Comparison of ENCODE assay signal across 10 cellular contexts in the genomic region with DNA sequence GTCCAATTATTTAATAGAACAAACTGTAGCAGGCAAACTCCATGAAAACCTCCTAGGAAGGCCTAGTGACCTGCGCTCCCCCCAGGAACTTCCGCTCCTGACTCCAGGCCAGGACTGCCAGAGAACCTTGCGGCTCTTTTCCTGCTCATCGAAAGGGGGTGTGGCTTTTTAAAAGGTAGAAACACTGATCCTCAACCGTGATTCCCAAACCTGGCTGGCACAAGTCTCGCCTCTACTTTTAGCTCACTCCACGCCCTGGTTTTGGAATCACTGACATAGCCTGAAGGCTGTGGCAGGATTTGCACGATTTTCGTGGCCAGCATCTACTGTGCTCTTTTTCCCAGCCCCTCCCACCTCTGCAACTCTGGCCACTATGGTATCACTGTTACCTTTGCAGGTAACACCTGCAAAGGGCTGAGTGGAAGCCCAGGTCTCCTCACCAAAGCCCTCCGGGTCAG. TPM values are rescaled to one million over a fixed set of nuclear protein-coding genes. Genes with fewer than 3 reads are reported as not detected.
DNase-seq lines count a peak whose midpoint lies in the region; ATAC-seq, FAIRE-seq and TF ChIP-seq lines count a peak whose summit lies in the region.
"Had no signal": no experiment of that assay in that cellular context is flagged by ENCODE, and none has a peak within 500 bp of the region (broad histone marks: within the 10 kb centered on the region; RNA-seq: fewer than 3 reads in every experiment).

No MANE protein-coding gene starts in this region.

- no peaks in the 10 kb centered on the region for H3K9me3 ChIP-seq in left ventricle myocardium inferior (replicated peaks)
- no peaks in the 10 kb centered on the region for H3K9me3 ChIP-seq in parathyroid adenoma (ENCODE audit: control insufficient read depth, low read length)

- FAIRE-seq in RCC 7860 (lab: Jason Lieb, UNC) (no peak), frontal cortex (lab: Jason Lieb, UNC) (no peak)

- H3K4me2 ChIP-seq in parathyroid adenoma (ENCODE audit: low read length) = peak overlapping the region; percentile 57

- no peak for TF ChIP-seq CTCF in left ventricle myocardium inferior (IDR thresholded peaks at IDR 0.05; ENCODE audit: borderline replicate concordance)
- no peak for TF ChIP-seq CTCF in parathyroid adenoma (IDR thresholded peaks at IDR 0.05)

- intact Hi-C loops in left ventricle myocardium inferior (cut with micrococcal nuclease) = no loop called here

- H3K9ac ChIP-seq in parathyroid adenoma = peak overlapping the region; percentile 4

- H3K27me3 ChIP-seq in left ventricle myocardium inferior (ENCODE audit: low read depth) = no peaks in the 10 kb centered on the region
- H3K27me3 ChIP-seq in parathyroid adenoma (ENCODE audit: control insufficient read depth, insufficient read depth, low read length) = no peaks in the 10 kb centered on the region

- H3K36me3 ChIP-seq in left ventricle myocardium inferior (no peaks in the 10 kb centered on the region), parathyroid adenoma (ENCODE audit: control insufficient read depth, insufficient read depth, low read length) (no peaks in the 10 kb centered on the region)

- H2AFZ ChIP-seq in parathyroid adenoma = peak overlapping the region; percentile 80

- H3K79me2 ChIP-seq in parathyroid adenoma = peaks cover 5% of the 10 kb centered on the region

- ATAC-seq in HG03196 (IDR thresholded peaks at IDR 0.05; ENCODE audit: unreplicated experiment) = no peak
- ATAC-seq: activated CD4-positive, alpha-beta T cell treated with anti-CD3 and anti-CD28 coated beads for 36 hours had no signal

- peak overlapping the region; percentile 5 for H3K4me3 ChIP-seq in left ventricle myocardium inferior
- H3K4me3 ChIP-seq in parathyroid adenoma (ENCODE audit: low read depth, low read length) = no peak overlapping the region

- DNase-seq in ELF-1 (ENCODE audit: low read depth, low spot score) (peak; percentile 87), RCC 7860 (ENCODE audit: low spot score) (peak; percentile 54), left ventricle myocardium inferior (no peak), frontal cortex (ENCODE audit: low spot score in 2 of 2) (no peak), EL (no peak)
- no peak for DNase-seq in activated CD4-positive, alpha-beta T cell treated with anti-CD3 and anti-CD28 coated beads for 4 hours
- DNase-seq: activated CD4-positive, alpha-beta T cell treated with anti-CD3 and anti-CD28 coated beads for 36 hours; stimulated activated CD4-positive, alpha-beta T cell treated with anti-CD3 and anti-CD28 coated beads, Interleukin-4, amount 100 ng/mL, for 4 hours had no signal

- H3K4me1 ChIP-seq in left ventricle myocardium inferior = peaks cover 74% of the 10 kb centered on the region
- H3K4me1 ChIP-seq in parathyroid adenoma = peaks cover 71% of the 10 kb centered on the region

- H3K27ac ChIP-seq in left ventricle myocardium inferior (replicated peaks) = peak overlapping the region; percentile 97
- H3K27ac ChIP-seq in parathyroid adenoma = peak overlapping the region; percentile 97

RNA-seq across cellular contexts. Expression of gene MYOF, which starts 43.3 kb away (rescaled TPM):
- total RNA-seq in left ventricle myocardium inferior (43.6 TPM), frontal cortex (2.9 TPM)

RNA-seq across cellular contexts. Expression of gene CEP55, which starts 57.6 kb away (rescaled TPM):
- total RNA-seq in left ventricle myocardium inferior (0.66 TPM), frontal cortex (2.4 TPM)

Comparison
In these comparisons a context has a peak if more than half of its experiments do, and no peak if none do; other contexts are left out.
1. DNase-seq: peak in ELF-1 (single experiment) and RCC 7860 (single experiment); none in left ventricle myocardium inferior (single experiment), frontal cortex (0 of 2), EL (single experiment) and activated CD4-positive, alpha-beta T cell treated with anti-CD3 and anti-CD28 coated beads for 4 hours (0 of 2).
2. RNA of gene MYOF, which starts 43.3 kb away (total RNA-seq): 43.6 TPM in left ventricle myocardium inferior (single experiment); 2.9 TPM in frontal cortex (single experiment); every median in the first group is over 10 times any median in the second.